ENCODE assay signal across 8 cellular contexts in the genomic region with DNA sequence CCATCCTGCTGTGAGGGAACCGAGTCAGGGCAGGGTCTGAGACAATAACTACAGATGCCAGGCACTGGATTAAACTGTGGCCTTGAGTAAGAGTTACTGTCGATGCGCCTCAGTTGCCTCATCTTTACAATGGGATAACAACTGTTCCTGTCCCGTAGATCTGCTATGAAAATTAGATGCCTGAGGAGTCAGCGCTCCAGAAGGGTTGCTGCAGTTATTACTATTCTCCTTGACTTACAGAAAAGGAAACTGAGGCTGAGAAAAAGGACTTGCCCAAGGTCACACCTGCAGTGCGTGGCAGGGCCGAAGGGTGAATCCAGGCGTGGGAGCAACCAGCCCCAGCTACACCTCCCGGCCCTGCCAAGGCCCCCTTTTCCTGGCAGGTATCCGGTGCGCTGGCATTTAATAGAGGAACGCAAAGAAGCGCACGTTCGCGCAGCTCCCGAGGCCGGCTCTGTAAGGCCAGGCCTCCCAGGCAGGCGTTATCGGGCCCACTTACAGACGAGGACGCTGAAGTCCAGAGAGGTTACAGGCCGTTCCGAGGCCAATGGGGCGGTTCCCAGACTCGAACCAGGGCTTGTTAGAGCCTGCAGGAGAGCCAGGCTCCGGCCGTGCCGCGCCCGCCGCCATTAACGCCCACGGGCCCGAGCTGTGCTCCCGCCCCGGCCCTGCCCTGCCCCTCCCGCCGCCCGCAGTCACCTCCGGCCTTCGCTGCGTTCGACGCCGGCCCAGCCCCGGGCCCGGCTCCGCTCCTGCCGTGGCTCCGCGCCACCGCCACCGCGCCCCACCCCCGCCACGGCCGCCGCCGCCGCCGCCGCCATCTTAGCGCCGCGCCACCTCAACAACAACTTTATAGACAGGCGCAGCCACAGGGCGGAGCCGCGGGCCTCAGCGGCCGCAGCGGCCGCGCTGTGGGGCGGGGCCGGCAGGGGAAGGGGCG. TPM values are rescaled to one million over a fixed set of nuclear protein-coding genes. Genes with fewer than 3 reads are reported as not detected.
DNase-seq lines count a peak whose midpoint lies in the region; ATAC-seq lines count a peak whose summit lies in the region.

A gene (minus strand): TSS at position 852 of the 940 bp plus-strand sequence. CDS start 31 bp downstream, at position 821.

- H3K27ac Mint-ChIP-seq in activated T-cell treated with anti-CD3 and anti-CD28 coated beads, Interleukin-2, amount 50 U/mL, for 24 hours = peak within 1 kb of the TSS; percentile 93

- H3K27me3 Mint-ChIP-seq in activated T-cell treated with anti-CD3 and anti-CD28 coated beads, Interleukin-2, amount 50 U/mL, for 24 hours = no peaks in the 10 kb centered on the region

- peak; percentile 63 for DNase-seq in ELR (ENCODE audit: low read depth)
- DNase-seq in activated T-cell treated with anti-CD3 and anti-CD28 coated beads, Interleukin-2, amount 50 U/mL, for 24 hours = no peak
- DNase-seq in Right ventricle myocardium superior = no peak
- no peak for DNase-seq in posterior vena cava (ENCODE audit: low spot score)
- no peak for DNase-seq in SHP77 (lab: John Stamatoyannopoulos, UW)
- DNase-seq in NCI-H446 treated with DMSO at 0.1 percent for 48 hours (lab: John Stamatoyannopoulos, UW) = no peak

- peak; percentile 26 for ATAC-seq in GM19467 (IDR thresholded peaks at IDR 0.05; ENCODE audit: unreplicated experiment)
- ATAC-seq in HG03558 (IDR thresholded peaks at IDR 0.05; ENCODE audit: extremely low read depth, unreplicated experiment) = peak; percentile 22
- no peak for ATAC-seq in Right ventricle myocardium superior (ENCODE audit: poor library complexity)

- peak within 1 kb of the TSS; percentile 93 for H3K4me3 Mint-ChIP-seq in activated T-cell treated with anti-CD3 and anti-CD28 coated beads, Interleukin-2, amount 50 U/mL, for 24 hours

- H3K36me3 Mint-ChIP-seq in activated T-cell treated with anti-CD3 and anti-CD28 coated beads, Interleukin-2, amount 50 U/mL, for 24 hours (ENCODE audit: low read depth) = peaks cover 41% of the 10 kb centered on the region

- intact Hi-C loops in Right ventricle myocardium superior (cut with DNase I) (no loop called here), posterior vena cava (cut with DNase I) (no loop called here)

- H3K4me1 Mint-ChIP-seq in activated T-cell treated with anti-CD3 and anti-CD28 coated beads, Interleukin-2, amount 50 U/mL, for 24 hours (ENCODE audit: low read depth) = peaks cover 56% of the 10 kb centered on the region

- H3K9me3 Mint-ChIP-seq in activated T-cell treated with anti-CD3 and anti-CD28 coated beads, Interleukin-2, amount 50 U/mL, for 24 hours = no peaks in the 10 kb centered on the region

RNA-seq across cellular contexts. Expression of the gene that starts here (rescaled TPM):
- total RNA-seq in Right ventricle myocardium superior (36.1 TPM), posterior vena cava (10 to 100 TPM; 35.7 to 36.0 TPM)
